Comparison of ENCODE assay signal across 6 cellular contexts in the genomic region with DNA sequence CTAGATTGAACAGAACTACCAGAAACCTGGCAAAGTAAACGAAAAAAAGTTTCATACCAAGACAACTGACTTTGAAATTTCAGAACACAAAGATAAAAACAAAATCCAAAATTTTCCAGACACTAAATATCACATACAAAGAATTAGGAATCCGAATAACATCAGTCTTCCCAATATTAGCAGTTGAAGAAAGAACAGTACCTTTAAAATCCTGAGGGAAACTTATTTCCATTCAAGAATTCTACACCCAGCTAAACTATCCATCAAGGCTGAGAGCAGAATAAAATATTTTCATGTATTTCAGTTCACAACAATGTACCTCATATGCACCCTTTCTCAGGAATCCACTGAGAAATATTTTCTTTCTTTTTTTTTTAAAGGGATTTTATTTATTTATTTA. TPM values are rescaled to one million over a fixed set of nuclear protein-coding genes. Genes with fewer than 3 reads are reported as not detected.
"Had no signal": no experiment of that assay in that cellular context is flagged by ENCODE, and none has a peak within 500 bp of the region (broad histone marks: within the 10 kb centered on the region; RNA-seq: fewer than 3 reads in every experiment).

No MANE protein-coding gene starts in this region.

RNA-seq across cellular contexts. Expression of gene COLEC11, which starts 19.8 kb away (rescaled TPM):
- total RNA-seq: SJSA1 had no signal

RNA-seq across cellular contexts. Expression of gene ALLC, which starts 43.3 kb away (rescaled TPM):
- total RNA-seq: M059J, PC-3, Peyer's patch, Right ventricle myocardium superior, SJSA1 had no signal
- polyA plus RNA-seq: SK-N-SH had no signal
